21 cellular contexts compared by ENCODE assay signal in genomic region chr20:58473818-58474425, GRCh38. TPM values are rescaled to one million over a fixed set of nuclear protein-coding genes. Genes with fewer than 3 reads are reported as not detected.
A peak's percentile ranks its signal among the peaks of the same experiment; 100 is the strongest.
DNase-seq lines count a peak whose midpoint lies in the region; ATAC-seq, FAIRE-seq and TF ChIP-seq lines count a peak whose summit lies in the region.
"Had no signal": no experiment of that assay in that cellular context is flagged by ENCODE, and none has a peak within 500 bp of the region (broad histone marks: within the 10 kb centered on the region; RNA-seq: fewer than 3 reads in every experiment).

No MANE protein-coding gene starts in this region.

- peaks cover 0 to 26% of the 10 kb centered on the region in 2 experiments; a peak in 4 of 5 replicates for H3K27me3 ChIP-seq in HepG2 (ENCODE audit: control insufficient read depth in 1 of 2, insufficient read depth in 2 of 2, low read length in 2 of 2)
- H3K27me3 ChIP-seq in right lobe of liver, result no peaks in the 10 kb centered on the region
- no peaks in the 10 kb centered on the region for H3K27me3 ChIP-seq in RWPE2 (ENCODE audit: insufficient read depth, poor library complexity, severe bottlenecking)
- H3K27me3 ChIP-seq in BE2C, result no peaks in the 10 kb centered on the region
- H3K27me3 ChIP-seq: BLaER1 had no signal

- H3K4me3 Mint-ChIP-seq in osteocyte (ENCODE audit: unreplicated experiment), result no peak overlapping the region
- H3K4me3 Mint-ChIP-seq: CD4-positive, CD25-positive, alpha-beta regulatory T cell; CD8-positive, alpha-beta memory T cell; GM23338; H9 had no signal

- no TSS peak for BruUV-seq in HepG2 (replicated peaks; lab: Mats Ljungman, UMichigan)

- no peak for TF ChIP-seq EP300 in HepG2 (IDR thresholded peaks at IDR 0.05; ENCODE audit: low read depth in 2 of 2, low read length in 2 of 2)
- no peak for TF ChIP-seq EP300 in HepG2 (CRISPR knock-in tag; IDR thresholded peaks at IDR 0.05; ENCODE audit: borderline replicate concordance)

- no peak for ATAC-seq in HepG2
- no peak for ATAC-seq in right lobe of liver
- no peak for ATAC-seq in RWPE2 (ENCODE audit: low read depth)
- ATAC-seq: GM23338, HCT116 had no signal

- H3K9me3 ChIP-seq in HepG2 (ENCODE audit: low read length) (peaks cover 5% of the 10 kb centered on the region; the same call in 1 of the 2 replicates), right lobe of liver (no peaks in the 10 kb centered on the region), RWPE2 (ENCODE audit: severe bottlenecking) (peaks cover 12% of the 10 kb centered on the region), BE2C (no peaks in the 10 kb centered on the region)

- in situ Hi-C loops in HepG2 (cut with HindIII; ENCODE audit: extremely low pct_ligation_motif_present, low pct_unique_long_range_greater_than_20kb), result no loop called here

- TF ChIP-seq CTCF in HepG2 (CRISPR knock-in tag; IDR thresholded peaks at IDR 0.05) (no peak), right lobe of liver (IDR thresholded peaks at IDR 0.05) (no peak), RWPE2 (IDR thresholded peaks at IDR 0.05; ENCODE audit: poor library complexity, severe bottlenecking) (no peak), osteocyte (IDR thresholded peaks at IDR 0.05) (no peak), BE2C (IDR thresholded peaks at IDR 0.05; ENCODE audit: low read depth, low read length) (no peak)

- intact Hi-C loops in HepG2 (cut with micrococcal nuclease; ENCODE audit: unreplicated experiment), result no loop called here
- intact Hi-C loops in right lobe of liver (cut with DNase I), result loop anchor here in 1 of 2 donors (10.0 kb wide), 1 partner anchor 381 kb away; the partner anchor contains the start of genes GNAS and GNAS-AS1

- H3K4me3 ChIP-seq in HepG2 (replicated peaks in 1 of 3; ENCODE audit: insufficient read depth in 1 of 3, low read depth in 2 of 3, low read length in 3 of 3) (no peak overlapping the region), right lobe of liver (no peak overlapping the region), RWPE2 (ENCODE audit: severe bottlenecking) (no peak overlapping the region), BE2C (ENCODE audit: low read depth, low read length) (no peak overlapping the region)
- H3K4me3 ChIP-seq: BLaER1, GM23338 had no signal

- H3K9me3 Mint-ChIP-seq in osteocyte (ENCODE audit: unreplicated experiment), result peaks cover 13% of the 10 kb centered on the region

- H3K4me1 ChIP-seq in HepG2 (ENCODE audit: insufficient read depth, low read length), result no peaks in the 10 kb centered on the region
- no peaks in the 10 kb centered on the region for H3K4me1 ChIP-seq in right lobe of liver
- H3K4me1 ChIP-seq in RWPE2 (ENCODE audit: insufficient read depth, poor library complexity, severe bottlenecking), result no peaks in the 10 kb centered on the region
- H3K4me1 ChIP-seq in BE2C, result peaks cover 10% of the 10 kb centered on the region
- H3K4me1 ChIP-seq: BLaER1 had no signal

- H2AFZ ChIP-seq in HepG2 (ENCODE audit: low read length), result no peak overlapping the region
- H2AFZ ChIP-seq: GM23338 had no signal

- TF ChIP-seq RAD21 in HepG2 (CRISPR knock-in tag; IDR thresholded peaks at IDR 0.05), result no peak

- FAIRE-seq in HepG2 (lab: Jason Lieb, UNC), result no peak
- FAIRE-seq: GM12891, GM18507 had no signal

- no peaks in the 10 kb centered on the region for H3K79me2 ChIP-seq in HepG2 (ENCODE audit: insufficient read depth, low read length)

- H3K36me3 ChIP-seq in HepG2 (replicated peaks in 1 of 2; ENCODE audit: control insufficient read depth in 1 of 2, insufficient read depth in 2 of 2, low read length in 2 of 2), result no peaks in the 10 kb centered on the region
- H3K36me3 ChIP-seq in right lobe of liver, result no peaks in the 10 kb centered on the region
- H3K36me3 ChIP-seq in RWPE2 (ENCODE audit: low read depth), result no peaks in the 10 kb centered on the region
- no peaks in the 10 kb centered on the region for H3K36me3 ChIP-seq in BE2C
- H3K36me3 ChIP-seq: BLaER1 had no signal

- CTCF ChIA-PET in HepG2 (lab: Yijun Ruan, JAX; ENCODE audit: low intra/inter-chr PET ratio, low total read pairs), result no interaction called here

- TF ChIP-seq POLR2A in HepG2 (IDR thresholded peaks at IDR 0.05; ENCODE audit: insufficient read depth in 1 of 2, low read depth in 2 of 2, low read length in 2 of 2) (no peak), right lobe of liver (IDR thresholded peaks at IDR 0.05) (no peak)

- no peak overlapping the region for H3K27ac ChIP-seq in HepG2 (ENCODE audit: extremely low read length, insufficient read depth, low read length)
- H3K27ac ChIP-seq in right lobe of liver, result no peak overlapping the region
- no peak overlapping the region for H3K27ac ChIP-seq in RWPE2 (ENCODE audit: poor library complexity, severe bottlenecking)
- H3K27ac ChIP-seq: BLaER1, C4-2B had no signal

- POLR2A ChIA-PET in HepG2 (lab: Yijun Ruan, JAX), result no interaction called here

- no peak overlapping the region for H3K4me2 ChIP-seq in HepG2 (ENCODE audit: low read depth, low read length)
- H3K4me2 ChIP-seq: BLaER1, GM23338 had no signal

- peaks cover 2% of the 10 kb centered on the region for H3K36me3 Mint-ChIP-seq in osteocyte (ENCODE audit: unreplicated experiment)
- H3K36me3 Mint-ChIP-seq: CD4-positive, CD25-positive, alpha-beta regulatory T cell had no signal

- 70% methylated on average over 8 of the region's 8 CpGs for WGBS in HepG2 (ENCODE audit: low lambda C conversion rate)
- WGBS in right lobe of liver (ENCODE audit: insufficient coverage, low coverage, low lambda C conversion rate, missing lambda C conversion rate), result 92% methylated on average over 4 of the region's 8 CpGs

- no peaks in the 10 kb centered on the region; the same call in 1 of the 2 replicates for H4K20me1 ChIP-seq in HepG2 (ENCODE audit: insufficient read depth, low read length)
- H4K20me1 ChIP-seq: BLaER1 had no signal

- H3K4me1 Mint-ChIP-seq in osteocyte (ENCODE audit: unreplicated experiment), result peaks cover 6% of the 10 kb centered on the region
- H3K4me1 Mint-ChIP-seq: CD4-positive, CD25-positive, alpha-beta regulatory T cell; CD8-positive, alpha-beta memory T cell; GM23338 had no signal

- H3K27me3 Mint-ChIP-seq in osteocyte (ENCODE audit: unreplicated experiment), result no peaks in the 10 kb centered on the region
- H3K27me3 Mint-ChIP-seq: CD4-positive, CD25-positive, alpha-beta regulatory T cell had no signal

- no peak overlapping the region for H3K9ac ChIP-seq in HepG2 (ENCODE audit: insufficient read depth, low read depth, low read length)
- H3K9ac ChIP-seq: BLaER1 had no signal

- DNase-seq in HepG2 (ENCODE audit: low spot score) (no peak), right lobe of liver (no peak), RWPE2 (ENCODE audit: low spot score) (peak; percentile 70), osteocyte (ENCODE audit: extremely low spot score, unreplicated experiment) (peak; percentile 80), amygdala (lab: John Stamatoyannopoulos, UW) (no peak), BE2C (no peak)
- DNase-seq in activated CD4-positive, alpha-beta T cell treated with anti-CD3 and anti-CD28 coated beads, Interleukin-2, amount 50 U/mL, for 1 hour, result no peak
- DNase-seq: CD4-positive, CD25-positive, alpha-beta regulatory T cell; CD8-positive, alpha-beta memory T cell; DMS53; DMS79 treated with DMSO at 0.1 percent for 48 hours; GF-D8; H9 had no signal

- no peak overlapping the region for H3K27ac Mint-ChIP-seq in osteocyte (ENCODE audit: unreplicated experiment)
- H3K27ac Mint-ChIP-seq: CD4-positive, CD25-positive, alpha-beta regulatory T cell; GM23338; H9 had no signal

TF ChIP-seq in HepG2, 621 proteins besides CTCF, POLR2A, EP300 and RAD21:
- TF ChIP-seq EHMT2 (IDR thresholded peaks at IDR 0.05; ENCODE audit: borderline replicate concordance, low read depth, low read length) (no peak), ZNF629 (CRISPR knock-in tag; conservative IDR thresholded peaks at IDR 0.05) (peak; percentile 35), ATF7-NPFF (CRISPR knock-in tag; IDR thresholded peaks at IDR 0.05; ENCODE audit: low read depth) (no peak), ZNF549 (CRISPR knock-in tag; IDR thresholded peaks at IDR 0.05) (no peak)

RNA-seq across cellular contexts. Expression of gene APCDD1L, which starts 41.3 kb away (rescaled TPM):
- total RNA-seq in HepG2 (2016; rRNA removed; fragmentation: Illumina TruSeq; extraction: Trizol) (not detected in 2 replicates), right lobe of liver (under 1 TPM in 1 of 6 experiments, not detected in 5; 0.04 TPM), osteocyte (2.4 and 3.1 TPM in 2 replicates)
- not detected in 2 replicates for total RNA-seq in HepG2 (2016; cell fraction: cytosol; rRNA removed; fragmentation: Illumina TruSeq; extraction: Trizol; ENCODE audit: low read depth)
- not detected in 2 replicates for total RNA-seq in HepG2 (2016; cell fraction: insoluble cytoplasmic fraction; rRNA removed; fragmentation: Illumina TruSeq; extraction: Trizol)
- total RNA-seq in HepG2 (2016; cell fraction: membrane; rRNA removed; fragmentation: Illumina TruSeq; extraction: Trizol), result not detected in 2 replicates
- total RNA-seq in HepG2 (2016; cell fraction: nucleus; rRNA removed; fragmentation: Illumina TruSeq; extraction: Trizol), result not detected in 2 replicates
- not detected in 2 replicates for polyA plus RNA-seq in HepG2 (2011; rRNA removed)
- polyA plus RNA-seq in HepG2 (2011; cell fraction: cytosol; rRNA removed), result not detected in 2 replicates
- not detected in 2 replicates for polyA plus RNA-seq in HepG2 (2011; cell fraction: nucleus; rRNA removed)
- not detected in 2 replicates for polyA plus RNA-seq in HepG2 (2012)
- not detected in 2 replicates for polyA plus RNA-seq in HepG2 (2016; cell fraction: cytosol; fragmentation: Illumina TruSeq; extraction: Trizol; ENCODE audit: low read depth)
- not detected in 2 replicates for polyA plus RNA-seq in HepG2 (2016; cell fraction: insoluble cytoplasmic fraction; fragmentation: Illumina TruSeq; extraction: Trizol; ENCODE audit: low read depth)
- polyA plus RNA-seq in HepG2 (2016; cell fraction: membrane; fragmentation: Illumina TruSeq; extraction: Trizol; ENCODE audit: low read depth), result not detected in 2 replicates
- not detected in 2 replicates for polyA plus RNA-seq in HepG2 (2016; cell fraction: nucleus; fragmentation: Illumina TruSeq; extraction: Trizol; ENCODE audit: insufficient read depth, low read depth)
- 0.09 TPM in 1 of 2 replicates, not detected in the other for polyA minus RNA-seq in HepG2 (2011; rRNA and poly(A)+ RNA removed; ENCODE audit: low replicate concordance)
- polyA minus RNA-seq in HepG2 (2011; cell fraction: cytosol; rRNA and poly(A)+ RNA removed), result not detected in 2 replicates
- polyA minus RNA-seq in HepG2 (2011; cell fraction: nucleus; rRNA and poly(A)+ RNA removed), result not detected in 2 replicates
- 0.29 TPM for polyA plus RNA-seq in BE2C (2012; ENCODE audit: insufficient read depth, insufficient read length, low read depth)
- total RNA-seq: A673; CD4-positive, CD25-positive, alpha-beta regulatory T cell; CD8-positive, alpha-beta memory T cell; G401 had no signal
- polyA plus RNA-seq: CD8-positive, alpha-beta memory T cell had no signal

Comparison
In these comparisons a context has a peak if more than half of its experiments do, and no peak if none do; other contexts are left out.
1. DNase-seq: peak in RWPE2 (single experiment) and osteocyte (single experiment); none in HepG2 (single experiment), right lobe of liver (0 of 3), activated CD4-positive, alpha-beta T cell treated with anti-CD3 and anti-CD28 coated beads, Interleukin-2, amount 50 U/mL, for 1 hour (single experiment), amygdala (0 of 56) and BE2C (single experiment).